16 cellular contexts compared by ENCODE assay signal in the genomic region with DNA sequence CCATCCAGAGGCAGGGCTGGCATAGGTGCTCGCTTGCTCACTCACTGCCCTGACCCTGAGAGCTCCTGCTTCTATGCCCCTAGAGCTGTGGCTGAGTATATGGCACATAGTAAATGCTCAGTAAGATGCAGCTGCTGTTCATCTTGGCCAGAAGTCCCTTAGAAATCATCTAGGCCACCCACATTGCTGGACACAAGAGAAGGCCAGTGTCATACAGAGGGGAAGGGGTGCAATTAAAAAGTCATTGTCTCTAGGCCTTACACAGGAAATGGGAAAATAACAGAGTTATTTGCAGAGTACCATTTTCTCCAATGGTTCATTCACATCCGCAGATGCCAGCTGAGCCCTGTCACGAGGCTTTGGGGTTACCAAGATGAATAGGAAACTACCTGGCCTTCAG.
DNase-seq lines count a peak whose midpoint lies in the region; ATAC-seq, FAIRE-seq and TF ChIP-seq lines count a peak whose summit lies in the region.
"Had no signal": no experiment of that assay in that cellular context is flagged by ENCODE, and none has a peak within 500 bp of the region (broad histone marks: within the 10 kb centered on the region; RNA-seq: fewer than 3 reads in every experiment).

No MANE protein-coding gene starts in this region.

- H3K4me3 Mint-ChIP-seq in activated naive CD8-positive, alpha-beta T cell treated with anti-CD3 and anti-CD28 coated beads, Interleukin-2, amount 10 ng/mL, durations not matched to agents 7 days and 5 days: no peak overlapping the region
- no peak overlapping the region for H3K4me3 Mint-ChIP-seq in activated naive CD8-positive, alpha-beta T cell treated with anti-CD3 and anti-CD28 coated beads, Interleukin-2, amount 50 U/mL, for 24 hours
- H3K4me3 Mint-ChIP-seq: CD14-positive monocyte; CD8-positive, alpha-beta T cell; GM23338 had no signal

- CTCF ChIA-PET in A673 (lab: Charles Lee): no interaction called here

- H3K27ac Mint-ChIP-seq in activated naive CD8-positive, alpha-beta T cell treated with anti-CD3 and anti-CD28 coated beads, Interleukin-2, amount 10 ng/mL, durations not matched to agents 7 days and 5 days: peak overlapping the region; percentile 3
- H3K27ac Mint-ChIP-seq in activated naive CD8-positive, alpha-beta T cell treated with anti-CD3 and anti-CD28 coated beads, Interleukin-2, amount 50 U/mL, for 24 hours: no peak overlapping the region
- H3K27ac Mint-ChIP-seq: CD8-positive, alpha-beta T cell; GM23338 had no signal

- POLR2A ChIA-PET in activated naive CD8-positive, alpha-beta T cell treated with anti-CD3 and anti-CD28 coated beads, Interleukin-2, amount 10 ng/mL, durations not matched to agents 7 days and 5 days (lab: Charles Lee): no interaction called here
- POLR2A ChIA-PET in A673 (lab: Charles Lee; ENCODE audit: low non-redundant PET): no interaction called here

- TF ChIP-seq POLR2A in GM12891 (IDR thresholded peaks at IDR 0.05; ENCODE audit: low read depth, low read length): no peak

- H3K36me3 ChIP-seq in SJCRH30 (no peaks in the 10 kb centered on the region), lung (ENCODE audit: control insufficient read depth in 2 of 2, insufficient read depth in 2 of 2, low read length in 2 of 2) (no peaks in the 10 kb centered on the region), A673 (ENCODE audit: insufficient read depth, low read length, poor library complexity, severe bottlenecking) (no peaks in the 10 kb centered on the region)

- no peak for ATAC-seq in activated naive CD8-positive, alpha-beta T cell treated with anti-CD3 and anti-CD28 coated beads, Interleukin-2, amount 10 ng/mL, durations not matched to agents 7 days and 5 days (ENCODE audit: low read depth)
- ATAC-seq in activated naive CD8-positive, alpha-beta T cell treated with anti-CD3 and anti-CD28 coated beads, Interleukin-2, amount 50 U/mL, for 24 hours: no peak
- ATAC-seq in lung (ENCODE audit: insufficient read depth, low FRiP score) (no peak), GM19035 (IDR thresholded peaks at IDR 0.05; ENCODE audit: unreplicated experiment) (no peak)
- ATAC-seq: CD8-positive, alpha-beta T cell; GM23338 had no signal

- no peaks in the 10 kb centered on the region for H3K9me3 Mint-ChIP-seq in activated naive CD8-positive, alpha-beta T cell treated with anti-CD3 and anti-CD28 coated beads, Interleukin-2, amount 10 ng/mL, durations not matched to agents 7 days and 5 days
- H3K9me3 Mint-ChIP-seq in activated naive CD8-positive, alpha-beta T cell treated with anti-CD3 and anti-CD28 coated beads, Interleukin-2, amount 50 U/mL, for 24 hours: no peaks in the 10 kb centered on the region
- H3K9me3 Mint-ChIP-seq: CD8-positive, alpha-beta T cell; GM23338 had no signal

- WGBS in lung, 2 donors: 54 to 87% methylated on average over 3 of the region's 3 CpGs

- no peak for FAIRE-seq in GM12891 (lab: Jason Lieb, UNC)
- FAIRE-seq: A204.1, D721Med had no signal

- no peaks in the 10 kb centered on the region; the same call in 1 of the 2 replicates for H3K4me1 ChIP-seq in SJCRH30
- H3K4me1 ChIP-seq in lung (ENCODE audit: control insufficient read depth in 2 of 2, insufficient read depth in 2 of 2, low read length in 2 of 2): peaks cover 0 to 5% of the 10 kb centered on the region in 2 donors
- peaks cover 20% of the 10 kb centered on the region for H3K4me1 ChIP-seq in A673 (ENCODE audit: insufficient read depth, low read length, poor library complexity, severe bottlenecking)

- H3K27ac ChIP-seq in SJCRH30 (no peak overlapping the region), lung (ENCODE audit: low read depth in 1 of 2, low read length in 1 of 2) (no peak overlapping the region), A673 (ENCODE audit: low read depth, low read length, poor library complexity, severe bottlenecking) (no peak overlapping the region)

- no peaks in the 10 kb centered on the region for H3K27me3 Mint-ChIP-seq in activated naive CD8-positive, alpha-beta T cell treated with anti-CD3 and anti-CD28 coated beads, Interleukin-2, amount 10 ng/mL, durations not matched to agents 7 days and 5 days
- no peaks in the 10 kb centered on the region for H3K27me3 Mint-ChIP-seq in activated naive CD8-positive, alpha-beta T cell treated with anti-CD3 and anti-CD28 coated beads, Interleukin-2, amount 50 U/mL, for 24 hours

- intact Hi-C loops in A673 (cut with micrococcal nuclease; ENCODE audit: unreplicated experiment): no loop called here

- no peaks in the 10 kb centered on the region for H3K9me3 ChIP-seq in SJCRH30 (replicated peaks)
- H3K9me3 ChIP-seq in lung (ENCODE audit: control insufficient read depth in 2 of 2, insufficient read depth in 1 of 2, low read length in 1 of 2): peaks cover 0 to 1% of the 10 kb centered on the region in 2 donors
- no peaks in the 10 kb centered on the region for H3K9me3 ChIP-seq in A673 (ENCODE audit: low read depth, low read length, poor library complexity, severe bottlenecking)

- TF ChIP-seq CTCF in lung (IDR thresholded peaks at IDR 0.05; ENCODE audit: control extremely low read depth, extremely low read depth): no peak
- no peak for TF ChIP-seq CTCF in A673 (conservative IDR thresholded peaks at IDR 0.05; ENCODE audit: low read depth, low read length)

- no peak for DNase-seq in activated naive CD8-positive, alpha-beta T cell treated with anti-CD3 and anti-CD28 coated beads, Interleukin-2, amount 10 ng/mL, durations not matched to agents 7 days and 5 days
- DNase-seq in activated naive CD8-positive, alpha-beta T cell treated with anti-CD3 and anti-CD28 coated beads, Interleukin-2, amount 50 U/mL, for 24 hours: no peak
- peak; percentile 8 to 26 for DNase-seq in SJCRH30
- peak; percentile 23 for DNase-seq in lung (ENCODE audit: low spot score)
- DNase-seq in GM12891 (ENCODE audit: insufficient read length, low spot score): no peak
- DNase-seq in A673 (ENCODE audit: low spot score): no peak
- DNase-seq: CD8-positive, alpha-beta T cell; COR-L47; DND-41; GDM1; H7 had no signal

- H3K4me3 ChIP-seq in SJCRH30 (no peak overlapping the region), lung (no peak overlapping the region), A673 (ENCODE audit: low read depth, low read length, poor library complexity, severe bottlenecking) (no peak overlapping the region)
- H3K4me3 ChIP-seq: GM23338 had no signal

- peaks cover 2% of the 10 kb centered on the region for H3K36me3 Mint-ChIP-seq in activated naive CD8-positive, alpha-beta T cell treated with anti-CD3 and anti-CD28 coated beads, Interleukin-2, amount 10 ng/mL, durations not matched to agents 7 days and 5 days
- no peaks in the 10 kb centered on the region for H3K36me3 Mint-ChIP-seq in activated naive CD8-positive, alpha-beta T cell treated with anti-CD3 and anti-CD28 coated beads, Interleukin-2, amount 50 U/mL, for 24 hours (ENCODE audit: low read depth)
- H3K36me3 Mint-ChIP-seq: CD14-positive monocyte; CD8-positive, alpha-beta T cell had no signal

- peaks cover 9% of the 10 kb centered on the region for H3K4me1 Mint-ChIP-seq in activated naive CD8-positive, alpha-beta T cell treated with anti-CD3 and anti-CD28 coated beads, Interleukin-2, amount 10 ng/mL, durations not matched to agents 7 days and 5 days
- peaks cover 10% of the 10 kb centered on the region for H3K4me1 Mint-ChIP-seq in activated naive CD8-positive, alpha-beta T cell treated with anti-CD3 and anti-CD28 coated beads, Interleukin-2, amount 50 U/mL, for 24 hours

- H3K27me3 ChIP-seq in SJCRH30 (no peaks in the 10 kb centered on the region), lung (ENCODE audit: control insufficient read depth, insufficient read depth) (no peaks in the 10 kb centered on the region), A673 (replicated peaks; ENCODE audit: insufficient read depth, low read depth, low read length, poor library complexity) (no peaks in the 10 kb centered on the region)

- no TSS peak for BruUV-seq in A673 (replicated peaks; lab: Mats Ljungman, UMichigan)

TF ChIP-seq in GM12891, 5 proteins besides CTCF, POLR2A, EP300 and RAD21:
- TF ChIP-seq POLR2AphosphoS5 (IDR thresholded peaks at IDR 0.05; ENCODE audit: low read depth, low read length) (no peak), POU2F2 (IDR thresholded peaks at IDR 0.05; ENCODE audit: low read depth, low read length) (no peak), SPI1 (IDR thresholded peaks at IDR 0.05; ENCODE audit: low read depth, low read length) (no peak), PAX5 (IDR thresholded peaks at IDR 0.05; ENCODE audit: insufficient read depth, low read length, severe bottlenecking) (no peak), TAF1 (IDR thresholded peaks at IDR 0.05; ENCODE audit: low read depth, low read length) (no peak)

Comparison
In these comparisons a context has a peak if more than half of its experiments do, and no peak if none do; other contexts are left out.
1. DNase-seq: peak in SJCRH30 (2 of 2) and lung (single experiment); none in activated naive CD8-positive, alpha-beta T cell treated with anti-CD3 and anti-CD28 coated beads, Interleukin-2, amount 10 ng/mL, durations not matched to agents 7 days and 5 days (single experiment), activated naive CD8-positive, alpha-beta T cell treated with anti-CD3 and anti-CD28 coated beads, Interleukin-2, amount 50 U/mL, for 24 hours (single experiment), GM12891 (single experiment) and A673 (single experiment).